ENCODE assay signal across 8 cellular contexts in the genomic region with DNA sequence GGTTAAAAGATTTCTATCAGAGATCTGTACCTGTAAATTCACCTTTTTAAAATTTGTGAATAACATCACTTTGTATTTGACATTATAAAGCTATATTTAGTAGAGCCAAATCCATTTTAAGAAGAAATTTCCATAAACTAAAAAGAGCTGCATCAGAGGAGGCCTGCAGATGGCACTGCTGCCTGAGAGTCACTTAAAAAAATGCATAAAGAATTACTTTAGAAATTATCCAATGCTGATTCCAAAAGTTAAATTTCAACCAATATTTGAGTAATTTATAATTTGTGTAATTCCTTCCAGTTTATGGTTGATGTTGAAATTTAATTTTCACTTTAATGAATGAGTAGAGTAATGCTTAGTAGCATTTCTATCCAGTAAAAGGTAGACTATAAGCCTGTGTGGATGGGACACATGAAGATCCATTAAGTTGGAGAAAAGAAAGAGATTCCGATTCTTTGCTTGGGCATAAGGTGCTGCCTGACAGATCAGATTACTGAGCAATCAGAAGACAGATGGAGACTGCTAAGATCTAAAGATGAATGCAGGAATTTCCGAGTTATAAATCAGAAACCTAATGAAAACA. TPM values are rescaled to one million over a fixed set of nuclear protein-coding genes. Genes with fewer than 3 reads are reported as not detected.
DNase-seq lines count a peak whose midpoint lies in the region; ATAC-seq and TF ChIP-seq lines count a peak whose summit lies in the region.

No MANE protein-coding gene starts in this region.

- H3K9me3 ChIP-seq in Peyer's patch (no peaks in the 10 kb centered on the region), tibial artery (no peaks in the 10 kb centered on the region)

- peak; percentile 37 for DNase-seq in NCI-H82 (lab: John Stamatoyannopoulos, UW)
- no peak for DNase-seq in NCI-H82 treated with DMSO at 0.1 percent for 48 hours (lab: John Stamatoyannopoulos, UW; ENCODE audit: unreplicated experiment)
- no peak for DNase-seq in Peyer's patch
- DNase-seq in fibroblast of pulmonary artery (ENCODE audit: low read depth), result peak; percentile 53
- no peak for DNase-seq in tibial artery
- DNase-seq in occipital lobe (lab: John Stamatoyannopoulos, UW), result no peak

- intact Hi-C loops in tibial artery (cut with DNase I; ENCODE audit: low total_unique reads), result no loop called here

- H3K27ac ChIP-seq in Peyer's patch (no peak overlapping the region), tibial artery (no peak overlapping the region)

- ATAC-seq in GM19324 (IDR thresholded peaks at IDR 0.05; ENCODE audit: low FRiP score, unreplicated experiment) (no peak), HG02852 (IDR thresholded peaks at IDR 0.05; ENCODE audit: unreplicated experiment) (no peak)

- TF ChIP-seq CTCF in Peyer's patch (IDR thresholded peaks at IDR 0.05) (peak in 4 of 6 experiments; percentile 19 to 49 (median 42)), fibroblast of pulmonary artery (IDR thresholded peaks at IDR 0.05; ENCODE audit: low read length, missing control alignments) (peak; percentile 81), tibial artery (IDR thresholded peaks at IDR 0.05) (peak; percentile 40 to 52)

- H3K4me1 ChIP-seq in Peyer's patch, result no peaks in the 10 kb centered on the region
- H3K4me1 ChIP-seq in tibial artery, result no peaks in the 10 kb centered on the region

- H3K4me3 ChIP-seq in Peyer's patch (no peak overlapping the region), fibroblast of pulmonary artery (replicated peaks; ENCODE audit: low read depth, low read length) (no peak overlapping the region), tibial artery (no peak overlapping the region)

- H3K36me3 ChIP-seq in Peyer's patch, result no peaks in the 10 kb centered on the region
- H3K36me3 ChIP-seq in tibial artery, result no peaks in the 10 kb centered on the region

- TF ChIP-seq POLR2A in Peyer's patch (IDR thresholded peaks at IDR 0.05), result no peak

- no peaks in the 10 kb centered on the region for H3K27me3 ChIP-seq in Peyer's patch
- H3K27me3 ChIP-seq in tibial artery, result no peaks in the 10 kb centered on the region

RNA-seq across cellular contexts. Expression of gene RPE65, which starts 20.7 kb away (rescaled TPM):
- total RNA-seq in Peyer's patch, result not detected
- 0.16 TPM for total RNA-seq in occipital lobe

RNA-seq across cellular contexts. Expression of gene DEPDC1, which starts 26.4 kb away (rescaled TPM):
- 1 to 10 TPM; 1.1 to 9.1 (median 2.0) TPM for total RNA-seq in Peyer's patch
- total RNA-seq in occipital lobe, result 4.2 TPM

Comparison
In these comparisons a context has a peak if more than half of its experiments do, and no peak if none do; other contexts are left out.
1. DNase-seq: peak in NCI-H82 (single experiment) and fibroblast of pulmonary artery (single experiment); none in NCI-H82 treated with DMSO at 0.1 percent for 48 hours (single experiment), Peyer's patch (0 of 3), tibial artery (0 of 2) and occipital lobe (single experiment).
2. Peak in every context shown above with its lines, with median percentiles within 50 percentile points of each other: CTCF ChIP-seq.